ENCODE assay signal across 14 cellular contexts in genomic region chr7:66173856-66174255, GRCh38. TPM values are rescaled to one million over a fixed set of nuclear protein-coding genes. Genes with fewer than 3 reads are reported as not detected.
DNase-seq lines count a peak whose midpoint lies in the region; ATAC-seq and TF ChIP-seq lines count a peak whose summit lies in the region.
"Had no signal": no experiment of that assay in that cellular context is flagged by ENCODE, and none has a peak within 500 bp of the region (broad histone marks: within the 10 kb centered on the region; RNA-seq: fewer than 3 reads in every experiment).

No MANE protein-coding gene starts in this region.

- no peak for TF ChIP-seq POLR2A in IMR-90 (IDR thresholded peaks at IDR 0.05; ENCODE audit: low read depth, low read length)
- no peak for TF ChIP-seq POLR2A in erythroblast (IDR thresholded peaks at IDR 0.05; ENCODE audit: low read length)

- TF ChIP-seq CTCF in IMR-90 (conservative IDR thresholded peaks at IDR 0.05; ENCODE audit: low read depth, low read length): no peak
- TF ChIP-seq CTCF in hepatocyte (IDR thresholded peaks at IDR 0.05; ENCODE audit: poor library complexity): no peak

- H4K20me1 ChIP-seq in IMR-90 (ENCODE audit: insufficient read depth, low read length): no peaks in the 10 kb centered on the region
- H4K20me1 ChIP-seq in Karpas-422 (ENCODE audit: insufficient read depth, low read depth, low read length): no peaks in the 10 kb centered on the region
- no peaks in the 10 kb centered on the region for H4K20me1 ChIP-seq in hepatocyte (ENCODE audit: insufficient read depth, poor library complexity, severe bottlenecking)

- H3K23ac ChIP-seq in IMR-90 (ENCODE audit: low read depth, low read length): no peak overlapping the region
- H3K23ac ChIP-seq in mesenchymal stem cell (ENCODE audit: low read length in 2 of 2): no peak overlapping the region

- H3K27ac ChIP-seq in IMR-90 (ENCODE audit: insufficient read depth, low read length) (no peak overlapping the region), mesenchymal stem cell (ENCODE audit: low read length, poor library complexity, severe bottlenecking) (no peak overlapping the region), Karpas-422 (ENCODE audit: low read length) (no peak overlapping the region), hepatocyte (no peak overlapping the region)

- H4K91ac ChIP-seq in IMR-90 (ENCODE audit: insufficient read depth, low read depth, low read length) (no peak overlapping the region), mesenchymal stem cell (ENCODE audit: low read length) (no peak overlapping the region)

- H3K9me2 ChIP-seq in Karpas-422 (replicated peaks; ENCODE audit: insufficient read depth, low read length) (no peaks in the 10 kb centered on the region), hepatocyte (replicated peaks; ENCODE audit: insufficient read depth) (no peaks in the 10 kb centered on the region)

- H2BK5ac ChIP-seq in IMR-90 (ENCODE audit: low read depth, low read length, poor library complexity, severe bottlenecking): no peak overlapping the region
- no peak overlapping the region for H2BK5ac ChIP-seq in mesenchymal stem cell (ENCODE audit: low read depth, low read length, poor library complexity, severe bottlenecking)

- H2AK9ac ChIP-seq in IMR-90 (replicated peaks; ENCODE audit: low read depth, low read length, poor library complexity): no peak overlapping the region

- H3K4me3 ChIP-seq in IMR-90 (ENCODE audit: insufficient read depth, low read depth, low read length) (no peak overlapping the region), mesenchymal stem cell (ENCODE audit: insufficient read depth in 1 of 2, low read depth in 1 of 2, low read length in 2 of 2) (no peak overlapping the region), Karpas-422 (ENCODE audit: low read length) (no peak overlapping the region), hepatocyte (no peak overlapping the region)
- H3K4me3 ChIP-seq: GM23338 had no signal

- no peak overlapping the region for H2BK12ac ChIP-seq in mesenchymal stem cell (ENCODE audit: low read length in 2 of 2)

- H3K4me2 ChIP-seq in IMR-90 (ENCODE audit: low read depth, low read length) (no peak overlapping the region), mesenchymal stem cell (ENCODE audit: low read length, poor library complexity, severe bottlenecking) (no peak overlapping the region), Karpas-422 (ENCODE audit: low read depth, low read length, poor library complexity, severe bottlenecking) (no peak overlapping the region), hepatocyte (no peak overlapping the region)
- H3K4me2 ChIP-seq: GM23338 had no signal

- H2BK15ac ChIP-seq in IMR-90 (ENCODE audit: low read depth, low read length) (no peak overlapping the region), mesenchymal stem cell (ENCODE audit: low read depth, poor library complexity, severe bottlenecking) (no peak overlapping the region)

- no peaks in the 10 kb centered on the region; the same call in 1 of the 2 replicates for H3K9me1 ChIP-seq in IMR-90 (ENCODE audit: insufficient read depth, low read length)

- H4K8ac ChIP-seq in IMR-90 (ENCODE audit: low read depth in 2 of 2, low read length in 2 of 2) (no peak overlapping the region), mesenchymal stem cell (ENCODE audit: low read length) (no peak overlapping the region)

- H3K4ac ChIP-seq in IMR-90 (ENCODE audit: low read depth, low read length): no peak overlapping the region
- no peak overlapping the region for H3K4ac ChIP-seq in mesenchymal stem cell (ENCODE audit: low read depth in 1 of 2, low read length in 2 of 2)

- no peaks in the 10 kb centered on the region for H3K79me2 ChIP-seq in Karpas-422 (ENCODE audit: low read length)
- H3K79me2 ChIP-seq in hepatocyte: no peaks in the 10 kb centered on the region

- peak; percentile 33; the same call in 1 of the 2 replicates for ATAC-seq in IMR-90 (ENCODE audit: low read depth)
- ATAC-seq: CD8-positive, alpha-beta T cell; GM23338 had no signal

- no peak overlapping the region; the same call in 1 of the 2 replicates for H2BK20ac ChIP-seq in IMR-90 (ENCODE audit: low read depth, low read length)

- H2AK5ac ChIP-seq in IMR-90 (ENCODE audit: low read depth, low read length): 0 out of 2 replicates have a peak overlapping the region, but pooled peaks have one; percentile 2
- no peak overlapping the region for H2AK5ac ChIP-seq in mesenchymal stem cell (ENCODE audit: low read length, severe bottlenecking)

- H2AFZ ChIP-seq in IMR-90 (replicated peaks; ENCODE audit: low read length, poor library complexity): no peak overlapping the region
- no peak overlapping the region for H2AFZ ChIP-seq in mesenchymal stem cell (ENCODE audit: low read depth, low read length)
- H2AFZ ChIP-seq in Karpas-422 (ENCODE audit: low read length): no peak overlapping the region
- no peak overlapping the region for H2AFZ ChIP-seq in hepatocyte
- H2AFZ ChIP-seq: GM23338 had no signal

- H3K14ac ChIP-seq in IMR-90 (replicated peaks; ENCODE audit: low read depth, low read length): no peak overlapping the region
- no peak overlapping the region for H3K14ac ChIP-seq in mesenchymal stem cell (ENCODE audit: low read length in 2 of 2)

- no TSS peak for BruUV-seq in IMR-90 (replicated peaks; lab: Mats Ljungman, UMichigan)

- no peak for TF ChIP-seq RAD21 in IMR-90 (IDR thresholded peaks at IDR 0.05; ENCODE audit: low read length)

- H3K18ac ChIP-seq in IMR-90 (ENCODE audit: low read depth, low read length) (no peak overlapping the region), mesenchymal stem cell (ENCODE audit: low read depth in 1 of 2, low read length in 2 of 2) (no peak overlapping the region)

- H3K9ac ChIP-seq in IMR-90 (ENCODE audit: low read depth, low read length): no peak overlapping the region
- H3K9ac ChIP-seq in mesenchymal stem cell (ENCODE audit: low read length): no peak overlapping the region
- H3K9ac ChIP-seq in Karpas-422 (ENCODE audit: low read length): no peak overlapping the region

- H3K27me3 ChIP-seq in IMR-90 (ENCODE audit: control insufficient read depth, insufficient read depth, low read length) (no peaks in the 10 kb centered on the region), mesenchymal stem cell (ENCODE audit: control insufficient read depth in 1 of 2, insufficient read depth in 1 of 2, low read length in 2 of 2) (no peaks in the 10 kb centered on the region), Karpas-422 (ENCODE audit: low read length) (no peaks in the 10 kb centered on the region), hepatocyte (no peaks in the 10 kb centered on the region)

- DNase-seq in IMR-90 (no peak), astrocyte of the hippocampus (ENCODE audit: low read depth, low spot score) (peak; percentile 63), mesenchymal stem cell (peak; percentile 37), Karpas-422 (no peak), hepatocyte (ENCODE audit: low spot score) (no peak), NCI-H2107 treated with DMSO at 0.1 percent for 48 hours (lab: John Stamatoyannopoulos, UW; ENCODE audit: unreplicated experiment) (no peak), erythroblast (lab: John Stamatoyannopoulos, UW) (no peak)
- DNase-seq: CD8-positive, alpha-beta T cell; COR-L47; DMS153; DND-41; GDM1; H9 had no signal

- H3K4me1 ChIP-seq in IMR-90 (ENCODE audit: control insufficient read depth, insufficient read depth, low read length): peaks cover 6% of the 10 kb centered on the region; the same call in 1 of the 2 replicates
- peaks cover 8% of the 10 kb centered on the region for H3K4me1 ChIP-seq in mesenchymal stem cell (ENCODE audit: control insufficient read depth, insufficient read depth, low read depth, low read length)
- no peaks in the 10 kb centered on the region for H3K4me1 ChIP-seq in Karpas-422 (ENCODE audit: low read length)
- no peaks in the 10 kb centered on the region for H3K4me1 ChIP-seq in hepatocyte (ENCODE audit: insufficient read depth)

- no CpG with 5 or more reads among the region's 5 CpGs for whole genome bisulfite sequencing in IMR-90 (ENCODE audit: extremely low coverage in 2 of 2, insufficient read length in 1 of 2), 2 experiments
- WGBS in mesenchymal stem cell: 60% methylated on average over 4 of the region's 5 CpGs
- 92% methylated on average over 5 of the region's 5 CpGs for WGBS in hepatocyte (ENCODE audit: low lambda C conversion rate, missing lambda C conversion rate)

- CTCF ChIA-PET in IMR-90 (lab: Yijun Ruan, JAX): interaction anchor here (0.7 kb wide), 1 partner anchor 149 kb away, joined by 3 read pairs; no protein-coding TSS in a partner anchor

- no peaks in the 10 kb centered on the region for H3K36me3 ChIP-seq in IMR-90 (ENCODE audit: control insufficient read depth, insufficient read depth, low read length)
- H3K36me3 ChIP-seq in mesenchymal stem cell (ENCODE audit: control insufficient read depth in 1 of 2, insufficient read depth in 2 of 2, low read depth in 1 of 2, low read length in 2 of 2): no peaks in the 10 kb centered on the region
- no peaks in the 10 kb centered on the region for H3K36me3 ChIP-seq in Karpas-422 (ENCODE audit: insufficient read depth, low read length)
- H3K36me3 ChIP-seq in hepatocyte (replicated peaks; ENCODE audit: insufficient read depth, low read depth): no peaks in the 10 kb centered on the region

- dilution Hi-C loops in IMR-90 (cut with HindIII; ENCODE audit: low sequenced_read_pairs, unreplicated experiment): no loop called here

- peaks cover 2% of the 10 kb centered on the region; the same call in 1 of the 2 replicates for H3K9me3 ChIP-seq in IMR-90 (ENCODE audit: control insufficient read depth, insufficient read depth, low read length)
- peaks cover 2% of the 10 kb centered on the region for H3K9me3 ChIP-seq in mesenchymal stem cell (ENCODE audit: control insufficient read depth, low read length)
- H3K9me3 ChIP-seq in Karpas-422 (ENCODE audit: low read length): no peaks in the 10 kb centered on the region
- H3K9me3 ChIP-seq in hepatocyte (ENCODE audit: low read depth): no peaks in the 10 kb centered on the region

- POLR2A ChIA-PET in IMR-90 (lab: Charles Lee; ENCODE audit: unreplicated experiment): no interaction called here

- intact Hi-C loops in IMR-90 (cut with micrococcal nuclease): no loop called here

- H2BK120ac ChIP-seq in IMR-90 (ENCODE audit: low read depth, low read length) (no peak overlapping the region), mesenchymal stem cell (ENCODE audit: low read depth, low read length) (no peak overlapping the region)

- H3K79me1 ChIP-seq in IMR-90 (ENCODE audit: low read depth in 1 of 2, low read length in 2 of 2) (no peaks in the 10 kb centered on the region), mesenchymal stem cell (replicated peaks; ENCODE audit: low read length, poor library complexity, severe bottlenecking) (no peaks in the 10 kb centered on the region)

- no peak overlapping the region for H4K5ac ChIP-seq in IMR-90 (ENCODE audit: low read depth, low read length)

- no peak overlapping the region for H3K56ac ChIP-seq in IMR-90 (ENCODE audit: extremely low read depth, insufficient read depth, low read length)

- in situ Hi-C loops in IMR-90 (cut with MboI; ENCODE audit: low sequenced_read_pairs): no loop called here

RNA-seq across cellular contexts. Expression of gene TPST1, which starts 31.3 kb away (rescaled TPM):
- total RNA-seq in IMR-90 (2012; rRNA removed) (49.7 and 58.6 TPM in 2 replicates), hepatocyte (91.2 and 101 TPM in 2 replicates)
- polyA plus RNA-seq in IMR-90 (2012; rRNA removed) (35.2 and 37.7 TPM in 2 replicates), hepatocyte (81.9 and 85.2 TPM in 2 replicates)
- polyA plus RNA-seq in IMR-90 (2012; cell fraction: cytosol; rRNA removed): 32.9 and 42.3 TPM in 2 replicates
- polyA plus RNA-seq in IMR-90 (2012; cell fraction: nucleus; rRNA removed; ENCODE audit: low replicate concordance): 11.1 and 42.8 TPM in 2 replicates
- 58.0 TPM for polyA plus RNA-seq in mesenchymal stem cell (2013, experiment 1 of 2)
- 58.7 TPM for polyA plus RNA-seq in mesenchymal stem cell (2013, experiment 2 of 2)
- 3.6 and 8.5 TPM in 2 replicates for total RNA-seq in Karpas-422 (2014; rRNA removed; shearing (Covaris generic); ENCODE audit: low replicate concordance)

RNA-seq across cellular contexts. Expression of gene CRCP, which starts 59.2 kb away (rescaled TPM):
- 37.5 and 37.8 TPM in 2 replicates for total RNA-seq in IMR-90 (2012; rRNA removed)
- polyA plus RNA-seq in IMR-90 (2012; rRNA removed): 21.5 and 22.9 TPM in 2 replicates
- 11.4 and 11.9 TPM in 2 replicates for polyA plus RNA-seq in IMR-90 (2012; cell fraction: cytosol; rRNA removed)
- 7.6 and 24.1 TPM in 2 replicates for polyA plus RNA-seq in IMR-90 (2012; cell fraction: nucleus; rRNA removed; ENCODE audit: low replicate concordance)
- polyA plus RNA-seq in mesenchymal stem cell (2013, experiment 1 of 2): 17.4 TPM
- polyA plus RNA-seq in mesenchymal stem cell (2013, experiment 2 of 2): 17.1 TPM
- 22.6 and 38.8 TPM in 2 replicates for total RNA-seq in Karpas-422 (2014; rRNA removed; shearing (Covaris generic); ENCODE audit: low replicate concordance)
- total RNA-seq in hepatocyte: 38.0 and 41.6 TPM in 2 replicates
- 9.0 and 13.8 TPM in 2 replicates for polyA plus RNA-seq in hepatocyte

Comparison
In these comparisons a context has a peak if more than half of its experiments do, and no peak if none do; other contexts are left out.
1. DNase-seq: peak in astrocyte of the hippocampus (single experiment) and mesenchymal stem cell (single experiment); none in IMR-90 (single experiment), Karpas-422 (single experiment), hepatocyte (single experiment), NCI-H2107 treated with DMSO at 0.1 percent for 48 hours (single experiment) and erythroblast (0 of 2).